6 cellular contexts compared by ENCODE assay signal in genomic region chr9:137021979-137022619, GRCh38. TPM values are rescaled to one million over a fixed set of nuclear protein-coding genes. Genes with fewer than 3 reads are reported as not detected.
DNase-seq lines count a peak whose midpoint lies in the region; ATAC-seq, FAIRE-seq and TF ChIP-seq lines count a peak whose summit lies in the region.

No MANE protein-coding gene starts in this region.

- no peak for TF ChIP-seq RAD21 in H1 (IDR thresholded peaks at IDR 0.05 in 1 of 2, conservative IDR thresholded peaks at IDR 0.05 in 1 of 2; ENCODE audit: low read depth in 2 of 2, low read length in 2 of 2)

- CTCF ChIA-PET in H1 (lab: Charles Lee; ENCODE audit: partially characterized antibody) = interaction anchor here (0.7 to 7.2 kb wide), 15 partner anchors 8 to 234 kb away, joined by 3 to 54 read pairs (median 4); partner anchors contain the start of genes ABCA2, FUT7, LCNL1 and PAXX

- H3K56ac ChIP-seq in H1 (replicated peaks; ENCODE audit: insufficient read length, low read depth, low read length) = no peak overlapping the region

- H3K4ac ChIP-seq in H1 (replicated peaks; ENCODE audit: insufficient read length, low read depth, low read length) = no peak overlapping the region

- no peak for TF ChIP-seq CTCF in H1 (IDR thresholded peaks at IDR 0.05; ENCODE audit: control extremely low read depth in 1 of 3, insufficient read depth in 1 of 3, low read depth in 1 of 3, low read length in 3 of 3)

- no peaks in the 10 kb centered on the region for H3K79me2 ChIP-seq in H1 (ENCODE audit: control insufficient read depth in 1 of 2, insufficient read depth in 2 of 2, low read length in 2 of 2)

- no peak overlapping the region for H2AFZ ChIP-seq in H1 (ENCODE audit: low read length)

- peaks cover 0 to 2% (median 0%) of the 10 kb centered on the region in 4 experiments; a peak in 1 of 8 replicates for H3K36me3 ChIP-seq in H1 (ENCODE audit: control insufficient read depth in 2 of 4, insufficient read depth in 4 of 4, low read length in 3 of 4)

- H2BK15ac ChIP-seq in H1 (ENCODE audit: low read length) = peak overlapping the region; percentile 61; the same call in 1 of the 2 replicates

- no peak overlapping the region for H4K5ac ChIP-seq in H1 (ENCODE audit: insufficient read length, low read depth, low read length)

- no peak overlapping the region for H3K27ac ChIP-seq in H1 (ENCODE audit: low read depth, low read length)

- no peaks in the 10 kb centered on the region for H3K23me2 ChIP-seq in H1 (ENCODE audit: low read depth, low read length)

- DNase-seq in HT-29 (ENCODE audit: low spot score) (peak; percentile 96), H1 (ENCODE audit: low read depth in 1 of 2, low spot score in 2 of 2) (peak; percentile 90 to 95)
- DNase-seq in stimulated activated CD4-positive, alpha-beta T cell treated with anti-CD3 and anti-CD28 coated beads, Interleukin-2, amount 100 ng/mL, for 24 hours = peak; percentile 77 to 84

- H3K79me1 ChIP-seq in H1 (ENCODE audit: low read depth, low read length) = no peaks in the 10 kb centered on the region

- peaks cover 0 to 8% of the 10 kb centered on the region in 2 experiments for H4K20me1 ChIP-seq in H1 (replicated peaks in 1 of 2; ENCODE audit: control insufficient read depth in 1 of 2, insufficient read depth in 2 of 2, low read length in 2 of 2)

- H2BK12ac ChIP-seq in H1 (ENCODE audit: low read depth, low read length) = 0 out of 2 replicates have a peak overlapping the region, but pooled peaks have one; percentile 60

- FAIRE-seq in TTC549 (lab: Jason Lieb, UNC) (peak; percentile 41), H1 (lab: Jason Lieb, UNC) (no peak)

- H3K14ac ChIP-seq in H1 (ENCODE audit: insufficient read length) = no peak overlapping the region

- H3K4me2 ChIP-seq in H1 (ENCODE audit: insufficient read depth in 1 of 2, low read depth in 2 of 2, low read length in 2 of 2) = no peak overlapping the region

- peaks cover 0 to 9% (median 4%) of the 10 kb centered on the region in 4 experiments; a peak in 5 of 7 replicates for H3K27me3 ChIP-seq in H1 (replicated peaks in 1 of 4; ENCODE audit: control insufficient read depth in 3 of 4, extremely low read depth in 1 of 4, insufficient read depth in 3 of 4, low read length in 3 of 4)

- POLR2A ChIA-PET in H1 (lab: Charles Lee; ENCODE audit: partially characterized antibody) = interaction anchor here (0.9 to 1.1 kb wide), 2 partner anchors 29 to 222 kb away, joined by 4 read pairs; no protein-coding TSS in a partner anchor

- no peak for TF ChIP-seq EP300 in H1 (IDR thresholded peaks at IDR 0.05; ENCODE audit: borderline replicate concordance in 1 of 2, low read depth in 2 of 2, low read length in 2 of 2)

- H2BK5ac ChIP-seq in H1 (ENCODE audit: low read depth, low read length) = peak overlapping the region; percentile 61; the same call in 1 of the 2 replicates

- H3K9ac ChIP-seq in H1 (replicated peaks in 1 of 4; ENCODE audit: extremely low read depth in 1 of 4, low read depth in 3 of 4, low read length in 3 of 4) = no peak overlapping the region

- H3K23ac ChIP-seq in H1 (ENCODE audit: insufficient read length) = no peak overlapping the region

- peaks cover 0 to 9% (median 3%) of the 10 kb centered on the region in 4 experiments; a peak in 4 of 7 replicates for H3K4me1 ChIP-seq in H1 (replicated peaks in 1 of 4; ENCODE audit: control insufficient read depth in 3 of 4, insufficient read depth in 4 of 4, low read length in 3 of 4)

- no peak overlapping the region; the same call in 1 of the 2 replicates for H4K8ac ChIP-seq in H1 (ENCODE audit: extremely low read depth, insufficient read depth, low read length)

- peak overlapping the region; percentile 48; the same call in 1 of the 2 replicates for H3K18ac ChIP-seq in H1 (ENCODE audit: extremely low read depth, low read length)

- 57% methylated on average over 19 of the region's 30 CpGs; no CpG with 5 or more reads in 1 of the 2 experiments for WGBS in H1 (ENCODE audit: extremely low coverage in 1 of 2, insufficient coverage in 1 of 2, insufficient read length in 1 of 2, insufficient replicate concordance in 2 of 2, low coverage in 1 of 2, low lambda C conversion rate in 2 of 2, missing lambda C conversion rate in 1 of 2), 2 experiments

- H2BK20ac ChIP-seq in H1 (ENCODE audit: low read length) = no peak overlapping the region

- H2BK120ac ChIP-seq in H1 (replicated peaks; ENCODE audit: low read depth, low read length) = no peak overlapping the region

- no peak for TF ChIP-seq POLR2A in H1 (IDR thresholded peaks at IDR 0.05; ENCODE audit: control extremely low read depth in 1 of 2, low read depth in 2 of 2, low read length in 2 of 2)

- H2AK5ac ChIP-seq in H1 (ENCODE audit: low read depth, low read length) = no peak overlapping the region

- no peak for ATAC-seq in GM21423 (IDR thresholded peaks at IDR 0.05; ENCODE audit: unreplicated experiment)
- no peak for ATAC-seq in GM18519 (IDR thresholded peaks at IDR 0.05; ENCODE audit: low FRiP score, unreplicated experiment)

- H3K4me3 ChIP-seq in H1 (ENCODE audit: extremely low read depth in 1 of 4, insufficient read depth in 2 of 4, low read depth in 3 of 4, low read length in 4 of 4) = no peak overlapping the region

- H4K91ac ChIP-seq in H1 (replicated peaks; ENCODE audit: insufficient read length, low read length) = no peak overlapping the region

- peaks cover 0 to 2% of the 10 kb centered on the region in 2 experiments; a peak in 1 of 4 replicates for H3K9me3 ChIP-seq in H1 (ENCODE audit: insufficient read depth in 2 of 2, low read depth in 1 of 2, low read length in 1 of 2)

TF ChIP-seq in H1, 55 proteins besides CTCF, POLR2A, EP300 and RAD21 (continues in another document):
- TF ChIP-seq SUZ12 (IDR thresholded peaks at IDR 0.05; ENCODE audit: low read length) (no peak), CEBPB (IDR thresholded peaks at IDR 0.05; ENCODE audit: low read depth, low read length) (no peak), TAF7 (optimal IDR thresholded peaks at IDR 0.05; ENCODE audit: borderline replicate concordance, low read depth, low read length) (no peak), GABPA (IDR thresholded peaks at IDR 0.05; ENCODE audit: borderline replicate concordance, insufficient read depth, low read length) (no peak)

RNA-seq across cellular contexts. Expression of gene ABCA2, which starts 5.9 kb away (rescaled TPM):
- total RNA-seq in HT-29 (2014; rRNA removed; shearing (Covaris generic)) = 92.6 and 99.9 TPM in 2 replicates
- 12.5 and 15.2 TPM in 2 replicates for total RNA-seq in H1 (2021; fragmentation: NEBNext Ultra II Directional; extraction: Animal tissue kit (Norgen Biotek cat#: 25700))
- polyA plus RNA-seq in H1 (2011; rRNA removed) = 14.3 and 21.9 TPM in 2 replicates
- 14.6 TPM for polyA plus RNA-seq in H1 (2011; cell fraction: cytosol; rRNA removed)
- 99.2 TPM for polyA plus RNA-seq in H1 (2011; cell fraction: nucleus; rRNA removed)
- 8.5 to 19.3 TPM (median 15.7 TPM) in 4 replicates for polyA plus RNA-seq in H1 (2012, experiment 1 of 2)
- polyA plus RNA-seq in H1 (2012, experiment 2 of 2) = 6.9 TPM
- polyA plus RNA-seq in H1 (2013, experiment 1 of 2) = 18.5 TPM
- 14.9 TPM for polyA plus RNA-seq in H1 (2013, experiment 2 of 2)
- 11.5 and 13.8 TPM in 2 replicates for polyA minus RNA-seq in H1 (2011; rRNA and poly(A)+ RNA removed)
- 15.5 TPM for polyA minus RNA-seq in H1 (2011; cell fraction: cytosol; rRNA and poly(A)+ RNA removed)
- 17.1 TPM for polyA minus RNA-seq in H1 (2011; cell fraction: nucleus; rRNA and poly(A)+ RNA removed)

RNA-seq across cellular contexts. Expression of gene FUT7, which starts 9.8 kb away (rescaled TPM):
- 0.36 and 0.42 TPM in 2 replicates for total RNA-seq in HT-29 (2014; rRNA removed; shearing (Covaris generic))
- not detected in 2 replicates for total RNA-seq in H1 (2021; fragmentation: NEBNext Ultra II Directional; extraction: Animal tissue kit (Norgen Biotek cat#: 25700))
- polyA plus RNA-seq in H1 (2011; rRNA removed) = not detected in 2 replicates
- not detected for polyA plus RNA-seq in H1 (2011; cell fraction: cytosol; rRNA removed)
- not detected for polyA plus RNA-seq in H1 (2011; cell fraction: nucleus; rRNA removed)
- not detected in 4 replicates for polyA plus RNA-seq in H1 (2012, experiment 1 of 2)
- not detected for polyA plus RNA-seq in H1 (2012, experiment 2 of 2)
- 0.02 TPM for polyA plus RNA-seq in H1 (2013, experiment 1 of 2)
- not detected for polyA plus RNA-seq in H1 (2013, experiment 2 of 2)
- not detected in 2 replicates for polyA minus RNA-seq in H1 (2011; rRNA and poly(A)+ RNA removed)
- not detected for polyA minus RNA-seq in H1 (2011; cell fraction: cytosol; rRNA and poly(A)+ RNA removed)
- not detected for polyA minus RNA-seq in H1 (2011; cell fraction: nucleus; rRNA and poly(A)+ RNA removed)

RNA-seq across cellular contexts. Expression of gene NPDC1, which starts 23.9 kb away (rescaled TPM):
- 59.9 and 84.3 TPM in 2 replicates for total RNA-seq in HT-29 (2014; rRNA removed; shearing (Covaris generic))
- total RNA-seq in H1 (2021; fragmentation: NEBNext Ultra II Directional; extraction: Animal tissue kit (Norgen Biotek cat#: 25700)) = 41.9 and 44.1 TPM in 2 replicates
- 26.2 and 43.6 TPM in 2 replicates for polyA plus RNA-seq in H1 (2011; rRNA removed)
- 27.6 TPM for polyA plus RNA-seq in H1 (2011; cell fraction: cytosol; rRNA removed)
- 132 TPM for polyA plus RNA-seq in H1 (2011; cell fraction: nucleus; rRNA removed)
- polyA plus RNA-seq in H1 (2012, experiment 1 of 2) = 25.4 to 45.6 TPM (median 37.8 TPM) in 4 replicates
- 18.6 TPM for polyA plus RNA-seq in H1 (2012, experiment 2 of 2)
- 51.1 TPM for polyA plus RNA-seq in H1 (2013, experiment 1 of 2)
- polyA plus RNA-seq in H1 (2013, experiment 2 of 2) = 54.9 TPM
- polyA minus RNA-seq in H1 (2011; rRNA and poly(A)+ RNA removed) = 2.2 and 2.4 TPM in 2 replicates
- polyA minus RNA-seq in H1 (2011; cell fraction: cytosol; rRNA and poly(A)+ RNA removed) = 17.6 TPM
- 14.1 TPM for polyA minus RNA-seq in H1 (2011; cell fraction: nucleus; rRNA and poly(A)+ RNA removed)

RNA-seq across cellular contexts. Expression of gene CLIC3, which starts 25.7 kb away (rescaled TPM):
- 17.0 and 24.1 TPM in 2 replicates for total RNA-seq in HT-29 (2014; rRNA removed; shearing (Covaris generic))
- total RNA-seq in H1 (2021; fragmentation: NEBNext Ultra II Directional; extraction: Animal tissue kit (Norgen Biotek cat#: 25700)) = not detected in 2 replicates
- 0.12 and 0.33 TPM in 2 replicates for polyA plus RNA-seq in H1 (2011; rRNA removed)
- polyA plus RNA-seq in H1 (2011; cell fraction: cytosol; rRNA removed) = 0.18 TPM
- polyA plus RNA-seq in H1 (2011; cell fraction: nucleus; rRNA removed) = 0.17 TPM
- polyA plus RNA-seq in H1 (2012, experiment 1 of 2) = not detected in 4 replicates
- 0.26 TPM for polyA plus RNA-seq in H1 (2012, experiment 2 of 2)
- 0.20 TPM for polyA plus RNA-seq in H1 (2013, experiment 1 of 2)
- polyA plus RNA-seq in H1 (2013, experiment 2 of 2) = 0.29 TPM
- polyA minus RNA-seq in H1 (2011; rRNA and poly(A)+ RNA removed) = not detected in 2 replicates
- not detected for polyA minus RNA-seq in H1 (2011; cell fraction: cytosol; rRNA and poly(A)+ RNA removed)
- polyA minus RNA-seq in H1 (2011; cell fraction: nucleus; rRNA and poly(A)+ RNA removed) = 1.2 TPM

RNA-seq across cellular contexts. Expression of gene PAXX, which starts 29.9 kb away (rescaled TPM):
- 169 and 179 TPM in 2 replicates for total RNA-seq in HT-29 (2014; rRNA removed; shearing (Covaris generic))
- 40.8 and 43.4 TPM in 2 replicates for total RNA-seq in H1 (2021; fragmentation: NEBNext Ultra II Directional; extraction: Animal tissue kit (Norgen Biotek cat#: 25700))
- polyA plus RNA-seq in H1 (2011; rRNA removed) = 45.9 and 56.8 TPM in 2 replicates
- 44.8 TPM for polyA plus RNA-seq in H1 (2011; cell fraction: cytosol; rRNA removed)
- polyA plus RNA-seq in H1 (2011; cell fraction: nucleus; rRNA removed) = 87.4 TPM
- polyA plus RNA-seq in H1 (2012, experiment 1 of 2) = 16.8 to 35.4 TPM (median 32.7 TPM) in 4 replicates
- polyA plus RNA-seq in H1 (2012, experiment 2 of 2) = 35.7 TPM
- polyA plus RNA-seq in H1 (2013, experiment 1 of 2) = 42.4 TPM
- polyA plus RNA-seq in H1 (2013, experiment 2 of 2) = 42.4 TPM
- 1.9 and 2.3 TPM in 2 replicates for polyA minus RNA-seq in H1 (2011; rRNA and poly(A)+ RNA removed)
- 9.8 TPM for polyA minus RNA-seq in H1 (2011; cell fraction: cytosol; rRNA and poly(A)+ RNA removed)
- polyA minus RNA-seq in H1 (2011; cell fraction: nucleus; rRNA and poly(A)+ RNA removed) = 24.2 TPM
